16 cellular contexts compared by ENCODE assay signal in the genomic region with DNA sequence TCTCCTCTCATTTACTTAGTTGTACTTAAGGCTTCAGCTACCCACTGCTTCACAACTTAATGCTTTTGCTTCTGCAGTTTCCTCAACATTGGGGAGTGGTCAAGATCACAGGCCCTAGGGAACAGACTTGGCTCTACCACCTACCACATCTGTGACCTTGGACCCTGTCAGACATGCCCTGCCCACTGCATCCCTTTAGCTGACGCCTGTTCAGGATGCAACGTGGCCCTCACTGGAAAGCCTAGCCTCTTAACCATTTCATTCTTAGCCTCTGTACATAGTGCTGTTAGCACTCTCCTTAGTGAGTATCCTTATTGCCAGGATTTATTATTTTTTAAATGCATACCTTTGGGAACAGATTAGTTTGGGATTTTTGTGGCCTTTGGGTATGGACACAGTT. TPM values are rescaled to one million over a fixed set of nuclear protein-coding genes. Genes with fewer than 3 reads are reported as not detected.
A peak's percentile ranks its signal among the peaks of the same experiment; 100 is the strongest.
DNase-seq lines count a peak whose midpoint lies in the region; ATAC-seq and TF ChIP-seq lines count a peak whose summit lies in the region.
"Had no signal": no experiment of that assay in that cellular context is flagged by ENCODE, and none has a peak within 500 bp of the region (broad histone marks: within the 10 kb centered on the region; RNA-seq: fewer than 3 reads in every experiment).

No MANE protein-coding gene starts in this region.

- 43 to 70% methylated on average over 2 of the region's 2 CpGs for WGBS in thyroid gland, 2 donors

- DNase-seq in T-cell (no peak), fibroblast of the aortic adventitia (ENCODE audit: low read depth) (peak; percentile 55), naive B cell (no peak), NCI-H2081 (lab: John Stamatoyannopoulos, UW) (no peak), NCI-H187 treated with DMSO at 0.1 percent for 48 hours (lab: John Stamatoyannopoulos, UW) (no peak), thyroid gland (no peak)
- DNase-seq: activated CD8-positive, alpha-beta memory T cell treated with anti-CD3 and anti-CD28 coated beads for 24 hours; activated naive CD4-positive, alpha-beta T cell treated with anti-CD3 and anti-CD28 coated beads, Interleukin-2, amount 10 ng/mL, durations not matched to agents 7 days and 5 days; islet precursor cell; KG1; NCI-H1930; SIG-M5 had no signal

- POLR2A ChIA-PET in T-cell (lab: Charles Lee), result interaction anchor here in 1 of 2 donors (0.6 kb wide), 1 partner anchor 10 kb away, joined by 4 read pairs; no protein-coding TSS in a partner anchor

- H3K9me3 Mint-ChIP-seq in T-cell, result no peaks in the 10 kb centered on the region
- H3K9me3 Mint-ChIP-seq in naive B cell, result no peaks in the 10 kb centered on the region
- H3K9me3 Mint-ChIP-seq: activated naive CD4-positive, alpha-beta T cell treated with anti-CD3 and anti-CD28 coated beads, Interleukin-2, amount 10 ng/mL, durations not matched to agents 7 days and 5 days; neural crest cell had no signal

- H3K4me2 ChIP-seq in BLaER1, result peak overlapping the region; percentile 79

- CTCF ChIA-PET in T-cell (lab: Charles Lee), result interaction anchor here in 1 of 2 donors (0.5 kb wide), 1 partner anchor 46 kb away, joined by 5 read pairs; no protein-coding TSS in a partner anchor

- H3K9ac ChIP-seq in BLaER1, result peak overlapping the region; percentile 17; the same call in 1 of the 2 replicates

- H3K4me3 Mint-ChIP-seq in T-cell (peak overlapping the region in 1 of 3 donors; percentile 67), naive B cell (peak overlapping the region in 3 of 8 donors; percentile 4 to 18 (median 5))
- H3K4me3 Mint-ChIP-seq: activated naive CD4-positive, alpha-beta T cell treated with anti-CD3 and anti-CD28 coated beads, Interleukin-2, amount 10 ng/mL, durations not matched to agents 7 days and 5 days; neural crest cell had no signal

- no peaks in the 10 kb centered on the region for H3K9me3 ChIP-seq in BLaER1
- H3K9me3 ChIP-seq in thyroid gland, result no peaks in the 10 kb centered on the region

- H3K27me3 ChIP-seq in BLaER1 (no peaks in the 10 kb centered on the region), thyroid gland (no peaks in the 10 kb centered on the region)

- TF ChIP-seq CTCF in fibroblast of the aortic adventitia (IDR thresholded peaks at IDR 0.05; ENCODE audit: insufficient read depth, low read length) (no peak), thyroid gland (IDR thresholded peaks at IDR 0.05) (no peak)

- intact Hi-C loops in thyroid gland (cut with DNase I), result no loop called here

- no peak overlapping the region for H3K4me3 ChIP-seq in BLaER1
- no peak overlapping the region for H3K4me3 ChIP-seq in fibroblast of the aortic adventitia (ENCODE audit: low read depth, low read length)
- H3K4me3 ChIP-seq in thyroid gland (replicated peaks in 1 of 3), result no peak overlapping the region

- H3K4me1 ChIP-seq in BLaER1 (peaks cover 89% of the 10 kb centered on the region), thyroid gland (peaks cover 13 to 26% of the 10 kb centered on the region in 2 donors)

- H3K36me3 Mint-ChIP-seq in T-cell (peaks cover 9% of the 10 kb centered on the region), naive B cell (peaks cover 0 to 7% of the 10 kb centered on the region in 2 donors)

- H3K27ac ChIP-seq in BLaER1, result peak overlapping the region; percentile 72
- no peak overlapping the region for H3K27ac ChIP-seq in thyroid gland

- H3K36me3 ChIP-seq in BLaER1, result peaks cover 16% of the 10 kb centered on the region; the same call in 1 of the 2 replicates
- H3K36me3 ChIP-seq in thyroid gland, result no peaks in the 10 kb centered on the region

- H3K27me3 Mint-ChIP-seq in T-cell (no peaks in the 10 kb centered on the region), naive B cell (no peaks in the 10 kb centered on the region)
- H3K27me3 Mint-ChIP-seq: activated naive CD4-positive, alpha-beta T cell treated with anti-CD3 and anti-CD28 coated beads, Interleukin-2, amount 10 ng/mL, durations not matched to agents 7 days and 5 days had no signal

- ATAC-seq in T-cell (replicated peaks in 1 of 4) (no peak), naive B cell (ENCODE audit: low read depth in 2 of 2) (no peak), HG03095 (IDR thresholded peaks at IDR 0.05; ENCODE audit: unreplicated experiment) (no peak)
- ATAC-seq: esophagus mucosa had no signal

- H3K4me1 Mint-ChIP-seq in T-cell (peaks cover 85 to 90% (median 88%) of the 10 kb centered on the region in 3 donors), naive B cell (peaks cover 66 to 90% (median 81%) of the 10 kb centered on the region in 3 donors)

- H3K27ac Mint-ChIP-seq in T-cell (peak overlapping the region; percentile 65 to 89), naive B cell (peak overlapping the region in 5 of 6 donors; percentile 0 to 89 (median 41))

- no peak for TF ChIP-seq POLR2A in thyroid gland (IDR thresholded peaks at IDR 0.05)

- peaks cover 79% of the 10 kb centered on the region for H4K20me1 ChIP-seq in BLaER1

RNA-seq across cellular contexts. Expression of gene TNRC6B, which starts 34.4 kb away (rescaled TPM):
- total RNA-seq in T-cell (100 to 1,000 TPM; 122 to 173 (median 143) TPM), fibroblast of the aortic adventitia (ENCODE audit: low replicate concordance) (19.1 and 35.3 TPM in 2 replicates), thyroid gland (100 to 1,000 TPM in 2 of 4 donors, 10 to 100 TPM in 2; 46.1 to 202 (median 114) TPM)
- 100 to 1,000 TPM in 4 of 6 donors, 10 to 100 TPM in 2; 37.3 to 171 (median 109) TPM for polyA plus RNA-seq in naive B cell (ENCODE audit: low read depth in 6 of 6)
